Comparison of ENCODE assay signal across 9 cellular contexts in genomic region chr4:3387154-3387942, GRCh38. TPM values are rescaled to one million over a fixed set of nuclear protein-coding genes. Genes with fewer than 3 reads are reported as not detected.
DNase-seq lines count a peak whose midpoint lies in the region; ATAC-seq and TF ChIP-seq lines count a peak whose summit lies in the region.
"Had no signal": no experiment of that assay in that cellular context is flagged by ENCODE, and none has a peak within 500 bp of the region (broad histone marks: within the 10 kb centered on the region; RNA-seq: fewer than 3 reads in every experiment).

No MANE protein-coding gene starts in this region.

- CTCF ChIA-PET in naive thymus-derived CD4-positive, alpha-beta T cell (lab: Charles Lee): no interaction called here

- H3K9me3 Mint-ChIP-seq in naive thymus-derived CD4-positive, alpha-beta T cell: peaks cover 0 to 4% (median 0%) of the 10 kb centered on the region in 11 donors
- H3K9me3 Mint-ChIP-seq in naive thymus-derived CD8-positive, alpha-beta T cell: peaks cover 0 to 5% (median 0%) of the 10 kb centered on the region in 9 donors
- H3K9me3 Mint-ChIP-seq: central memory CD8-positive, alpha-beta T cell had no signal

- H3K27ac ChIP-seq in VCaP: peak overlapping the region; percentile 81
- H3K27ac ChIP-seq in naive thymus-derived CD4-positive, alpha-beta T cell (ENCODE audit: low read depth, low read length): no peak overlapping the region

- POLR2A ChIA-PET in naive thymus-derived CD4-positive, alpha-beta T cell (lab: Charles Lee): no interaction called here
- POLR2A ChIA-PET in naive thymus-derived CD8-positive, alpha-beta T cell (lab: Charles Lee): no interaction called here

- intact Hi-C loops in naive thymus-derived CD4-positive, alpha-beta T cell (cut with micrococcal nuclease): no loop called here

- no peak for TF ChIP-seq CTCF in VCaP (conservative IDR thresholded peaks at IDR 0.05)

- H3K27ac Mint-ChIP-seq in naive thymus-derived CD4-positive, alpha-beta T cell: no peak overlapping the region
- peak overlapping the region in 1 of 10 donors; percentile 38 for H3K27ac Mint-ChIP-seq in naive thymus-derived CD8-positive, alpha-beta T cell

- peak; percentile 57 for ATAC-seq in GM18517 (IDR thresholded peaks at IDR 0.05; ENCODE audit: unreplicated experiment)
- ATAC-seq in HG02973 (IDR thresholded peaks at IDR 0.05; ENCODE audit: unreplicated experiment): peak; percentile 48
- peak; percentile 17 for ATAC-seq in naive thymus-derived CD4-positive, alpha-beta T cell
- ATAC-seq in naive thymus-derived CD8-positive, alpha-beta T cell: no peak

- H3K4me1 ChIP-seq in naive thymus-derived CD4-positive, alpha-beta T cell (ENCODE audit: control insufficient read depth in 2 of 2, insufficient read depth in 2 of 2, low read length in 2 of 2): peaks cover 0 to 4% of the 10 kb centered on the region in 2 donors

- H3K9me3 ChIP-seq in naive thymus-derived CD4-positive, alpha-beta T cell (ENCODE audit: control insufficient read depth in 2 of 3, low read length in 3 of 3): no peaks in the 10 kb centered on the region

- no peaks in the 10 kb centered on the region for H3K36me3 ChIP-seq in naive thymus-derived CD4-positive, alpha-beta T cell (ENCODE audit: control insufficient read depth in 2 of 3, insufficient read depth in 3 of 3, low read length in 3 of 3)

- H3K4me3 Mint-ChIP-seq in naive thymus-derived CD4-positive, alpha-beta T cell: peak overlapping the region in 5 of 10 donors; percentile 19 to 60 (median 46)
- H3K4me3 Mint-ChIP-seq in naive thymus-derived CD8-positive, alpha-beta T cell: peak overlapping the region in 1 of 10 donors; percentile 69
- H3K4me3 Mint-ChIP-seq: central memory CD8-positive, alpha-beta T cell had no signal

- H3K27me3 ChIP-seq in naive thymus-derived CD4-positive, alpha-beta T cell (ENCODE audit: control insufficient read depth in 2 of 2, insufficient read depth in 2 of 2, low read length in 2 of 2): no peaks in the 10 kb centered on the region

- peaks cover 14 to 43% (median 30%) of the 10 kb centered on the region in 7 donors for H3K4me1 Mint-ChIP-seq in naive thymus-derived CD4-positive, alpha-beta T cell
- H3K4me1 Mint-ChIP-seq in naive thymus-derived CD8-positive, alpha-beta T cell: peaks cover 6 to 43% (median 15%) of the 10 kb centered on the region in 4 donors

- no peak overlapping the region for H3K4me3 ChIP-seq in naive thymus-derived CD4-positive, alpha-beta T cell (ENCODE audit: low read length)

- peaks cover 0 to 23% (median 0%) of the 10 kb centered on the region in 5 donors for H3K27me3 Mint-ChIP-seq in naive thymus-derived CD4-positive, alpha-beta T cell
- peaks cover 2 to 36% (median 17%) of the 10 kb centered on the region in 5 donors for H3K27me3 Mint-ChIP-seq in naive thymus-derived CD8-positive, alpha-beta T cell

- no peak for DNase-seq in naive thymus-derived CD4-positive, alpha-beta T cell
- no peak for DNase-seq in naive thymus-derived CD8-positive, alpha-beta T cell
- no peak for DNase-seq in NCI-H2196 treated with DMSO at 0.1 percent for 48 hours (lab: John Stamatoyannopoulos, UW; ENCODE audit: unreplicated experiment)
- DNase-seq in epidermal melanocyte (ENCODE audit: insufficient read length, low spot score): no peak
- no peak for DNase-seq in stimulated activated CD4-positive, alpha-beta T cell treated with anti-CD3 and anti-CD28 coated beads, Interleukin-12 subunit alpha, Interleukin-12 subunit beta, amount 100 ng/mL, for 4 hours

- peaks cover 0 to 13% (median 6%) of the 10 kb centered on the region in 5 donors for H3K36me3 Mint-ChIP-seq in naive thymus-derived CD4-positive, alpha-beta T cell
- H3K36me3 Mint-ChIP-seq in naive thymus-derived CD8-positive, alpha-beta T cell: peaks cover 0 to 5% (median 2%) of the 10 kb centered on the region in 3 donors

RNA-seq across cellular contexts. Expression of gene HGFAC, which starts 54.4 kb away (rescaled TPM):
- total RNA-seq in naive thymus-derived CD4-positive, alpha-beta T cell: under 1 TPM in 2 of 5 experiments, not detected in 3; 0.54 to 0.82 TPM
- polyA plus RNA-seq in naive thymus-derived CD4-positive, alpha-beta T cell: not detected
- total RNA-seq in naive thymus-derived CD8-positive, alpha-beta T cell: not detected
- polyA plus RNA-seq in naive thymus-derived CD8-positive, alpha-beta T cell: not detected

Comparison
In these comparisons a context has a peak if more than half of its experiments do, and no peak if none do; other contexts are left out.
1. ATAC-seq: peak in GM18517 (single experiment), HG02973 (single experiment) and naive thymus-derived CD4-positive, alpha-beta T cell (single experiment); none in naive thymus-derived CD8-positive, alpha-beta T cell (0 of 2).